9 cellular contexts compared by ENCODE assay signal in genomic region chr13:101757446-101758039, GRCh38.
DNase-seq lines count a peak whose midpoint lies in the region; TF ChIP-seq lines count a peak whose summit lies in the region.
"Had no signal": no experiment of that assay in that cellular context is flagged by ENCODE, and none has a peak within 500 bp of the region (broad histone marks: within the 10 kb centered on the region; RNA-seq: fewer than 3 reads in every experiment).

No MANE protein-coding gene starts in this region.

- H3K27me3 ChIP-seq in Loucy (ENCODE audit: insufficient read depth, low read length, poor library complexity, severe bottlenecking) = no peaks in the 10 kb centered on the region
- H3K27me3 ChIP-seq: BLaER1 treated with 17β-estradiol and CSF1 and Interleukin-3, amounts not matched to agents 10 nM and 100 nM had no signal

- no peaks in the 10 kb centered on the region for H3K36me3 ChIP-seq in Loucy (ENCODE audit: insufficient read depth, low read length)
- no peaks in the 10 kb centered on the region for H3K36me3 ChIP-seq in SK-N-MC (ENCODE audit: insufficient read depth, low read length)
- H3K36me3 ChIP-seq: BLaER1 treated with 17β-estradiol and CSF1 and Interleukin-3, amounts not matched to agents 10 nM and 100 nM had no signal

- no peak overlapping the region for H3K9ac ChIP-seq in Loucy (ENCODE audit: low read depth, low read length, poor library complexity, severe bottlenecking)
- no peak overlapping the region for H3K9ac ChIP-seq in SK-N-MC (ENCODE audit: insufficient read length)
- H3K9ac ChIP-seq: BLaER1 treated with 17β-estradiol and CSF1 and Interleukin-3, amounts not matched to agents 10 nM and 100 nM had no signal

- no peaks in the 10 kb centered on the region for H4K20me1 ChIP-seq in Loucy (ENCODE audit: insufficient read depth, low read length, poor library complexity, severe bottlenecking)
- H4K20me1 ChIP-seq: BLaER1 treated with 17β-estradiol and CSF1 and Interleukin-3, amounts not matched to agents 10 nM and 100 nM had no signal

- H3K4me2 ChIP-seq in Loucy (ENCODE audit: low read depth, low read length, poor library complexity, severe bottlenecking) = no peak overlapping the region
- H3K4me2 ChIP-seq: BLaER1 treated with 17β-estradiol and CSF1 and Interleukin-3, amounts not matched to agents 10 nM and 100 nM had no signal

- H3K4me3 ChIP-seq in Loucy (ENCODE audit: low read length, poor library complexity, severe bottlenecking) (no peak overlapping the region), SK-N-MC (no peak overlapping the region)
- H3K4me3 ChIP-seq: BLaER1 treated with 17β-estradiol and CSF1 and Interleukin-3, amounts not matched to agents 10 nM and 100 nM had no signal

- H2AFZ ChIP-seq in Loucy (ENCODE audit: low read length) = no peak overlapping the region

- H3K9me2 ChIP-seq in Loucy (replicated peaks; ENCODE audit: low read depth, low read length) = no peaks in the 10 kb centered on the region

- H3F3A ChIP-seq in Loucy (ENCODE audit: low read depth) = no peaks in the 10 kb centered on the region

- no peak overlapping the region for H3K27ac ChIP-seq in SK-N-MC
- H3K27ac ChIP-seq: BLaER1 treated with 17β-estradiol and CSF1 and Interleukin-3, amounts not matched to agents 10 nM and 100 nM had no signal

- intact Hi-C loops in posterior vena cava (cut with DNase I) = loop anchor here in 1 of 2 donors (5.0 kb wide), 1 partner anchor 240 kb away; no protein-coding TSS in a partner anchor

- TF ChIP-seq CTCF in Loucy (conservative IDR thresholded peaks at IDR 0.05; ENCODE audit: low read length) = peak; percentile 68

- no peaks in the 10 kb centered on the region for H3K4me1 ChIP-seq in Loucy (ENCODE audit: insufficient read depth, low read length, poor library complexity, severe bottlenecking)

- H3K9me3 ChIP-seq in Loucy (ENCODE audit: insufficient read depth, low read depth, low read length) (no peaks in the 10 kb centered on the region), SK-N-MC (ENCODE audit: low read depth, low read length) (no peaks in the 10 kb centered on the region)
- H3K9me3 ChIP-seq: BLaER1 treated with 17β-estradiol and CSF1 and Interleukin-3, amounts not matched to agents 10 nM and 100 nM had no signal

- H3K79me2 ChIP-seq in Loucy (ENCODE audit: insufficient read depth, low read length) = no peaks in the 10 kb centered on the region

- DNase-seq in NCI-H2227 (lab: John Stamatoyannopoulos, UW; ENCODE audit: unreplicated experiment) = peak; percentile 35
- no peak for DNase-seq in NCI-H2227 treated with DMSO at 0.1 percent for 48 hours (lab: John Stamatoyannopoulos, UW)
- peak; percentile 26 for DNase-seq in H4 (ENCODE audit: low spot score)
- DNase-seq in SK-N-MC (ENCODE audit: low read depth, low spot score) = peak; percentile 35
- peak; percentile 35 for DNase-seq in fibroblast of the conjunctiva (ENCODE audit: low read depth)
- DNase-seq in renal cortical epithelial cell (ENCODE audit: low read depth) = peak; percentile 79
- no peak for DNase-seq in posterior vena cava (ENCODE audit: low spot score)

Comparison
In these comparisons a context has a peak if more than half of its experiments do, and no peak if none do; other contexts are left out.
1. DNase-seq: peak in NCI-H2227 (single experiment), H4 (single experiment), SK-N-MC (single experiment), fibroblast of the conjunctiva (single experiment) and renal cortical epithelial cell (single experiment); none in NCI-H2227 treated with DMSO at 0.1 percent for 48 hours (single experiment) and posterior vena cava (single experiment).